ENCODE assay signal across 8 cellular contexts in the genomic region with DNA sequence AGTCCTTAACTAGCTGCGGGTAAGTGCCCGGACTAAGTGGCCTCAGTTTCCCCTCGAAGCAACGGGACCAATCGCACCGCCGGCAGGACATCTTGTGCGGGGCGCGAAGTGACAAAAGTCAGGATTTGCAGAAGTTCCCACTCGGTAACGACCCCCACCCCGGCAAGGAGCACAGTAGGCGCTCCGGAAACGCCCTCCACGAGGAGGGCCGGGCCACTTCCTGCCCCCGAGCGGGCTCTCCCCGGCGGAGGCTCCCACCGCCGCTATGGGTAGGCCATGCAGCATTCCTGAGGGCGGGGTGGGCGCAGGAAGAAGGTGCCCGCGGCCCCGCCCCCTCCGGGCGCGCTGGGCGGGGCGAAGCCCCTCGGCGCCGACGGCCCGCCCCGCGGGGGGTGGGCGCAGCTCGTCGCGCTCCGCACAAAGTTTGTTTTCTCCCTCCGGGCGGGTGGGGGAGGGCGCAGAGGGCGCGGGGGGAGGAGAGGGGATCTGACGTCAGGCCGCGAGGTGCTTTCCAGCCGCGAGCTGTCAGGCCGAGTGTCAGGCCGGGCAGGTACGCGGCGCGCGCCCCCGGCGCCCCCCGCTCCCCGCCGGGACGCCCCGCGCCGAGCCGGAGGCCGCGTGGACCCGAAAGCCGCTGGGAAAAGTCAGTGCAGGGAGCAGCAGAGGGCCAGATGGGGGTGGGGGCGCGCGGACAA. TPM values are rescaled to one million over a fixed set of nuclear protein-coding genes. Genes with fewer than 3 reads are reported as not detected.
DNase-seq lines count a peak whose midpoint lies in the region; ATAC-seq and TF ChIP-seq lines count a peak whose summit lies in the region.

Gene TGIF2, plus strand, starts transcription at position 495 of the 695 bp plus-strand sequence. CDS start 5,178 bp downstream, outside the sequence.

- H3K4me3 ChIP-seq in HUES48 (ENCODE audit: low read depth, low read length) = peak within 1 kb of the TSS; percentile 87

- CTCF ChIA-PET in Calu3 (lab: Charles Lee) = interaction anchor here (0.9 to 2.2 kb wide), 3 partner anchors 31 to 181 kb away, joined by 3 to 14 read pairs (median 6); partner anchors contain the start of gene RAB5IF

- peak within 1 kb of the TSS; percentile 76 for H3K27ac Mint-ChIP-seq in Calu3 (ENCODE audit: unreplicated experiment)

- H3K27me3 ChIP-seq in HUES48 (ENCODE audit: control insufficient read depth, insufficient read depth, low read length) = no peaks in the 10 kb centered on the region
- no peaks in the 10 kb centered on the region for H3K27me3 ChIP-seq in foreskin keratinocyte

- no peaks in the 10 kb centered on the region for H3K9me3 ChIP-seq in HUES48 (ENCODE audit: control insufficient read depth, insufficient read depth, low read length)

- intact Hi-C loops in Calu3 (cut with micrococcal nuclease; ENCODE audit: unreplicated experiment) = no loop called here

- peaks cover 28% of the 10 kb centered on the region for H3K4me1 Mint-ChIP-seq in Calu3 (ENCODE audit: low read depth, unreplicated experiment)

- H3K36me3 ChIP-seq in HUES48 (ENCODE audit: control insufficient read depth, insufficient read depth, low read length) = peaks cover 6% of the 10 kb centered on the region

- H3K4me1 ChIP-seq in HUES48 (ENCODE audit: control insufficient read depth, insufficient read depth, low read length) = peaks cover 41% of the 10 kb centered on the region
- H3K4me1 ChIP-seq in foreskin keratinocyte = no peaks in the 10 kb centered on the region

- peak within 1 kb of the TSS; percentile 77 for H3K4me3 Mint-ChIP-seq in Calu3 (ENCODE audit: low read depth, unreplicated experiment)

- peak; percentile 50 for ATAC-seq in GM21360 (IDR thresholded peaks at IDR 0.05; ENCODE audit: unreplicated experiment)
- peak; percentile 60 for ATAC-seq in foreskin keratinocyte

- no peak for TF ChIP-seq CTCF in Calu3 (IDR thresholded peaks at IDR 0.05; ENCODE audit: unreplicated experiment)
- no peak for TF ChIP-seq CTCF in foreskin keratinocyte (conservative IDR thresholded peaks at IDR 0.05)

- H3K36me3 Mint-ChIP-seq in Calu3 (ENCODE audit: insufficient read depth, unreplicated experiment) = peaks cover 46% of the 10 kb centered on the region

- in situ Hi-C loops in SK-MEL-5 (cut with HindIII; ENCODE audit: low pct_unique_long_range_greater_than_20kb, low sequenced_read_pairs) = no loop called here

- H3K27ac ChIP-seq in HUES48 (ENCODE audit: low read depth, low read length) = peak within 1 kb of the TSS; percentile 97
- peak within 1 kb of the TSS; percentile 87 for H3K27ac ChIP-seq in foreskin keratinocyte
- peak within 1 kb of the TSS; percentile 27 for H3K27ac ChIP-seq in temporal lobe (ENCODE audit: low read depth, low read length)

- H3K27me3 Mint-ChIP-seq in Calu3 (ENCODE audit: unreplicated experiment) = no peaks in the 10 kb centered on the region

- BruUV-seq in Calu3 (replicated peaks; lab: Mats Ljungman, UMichigan) = no TSS peak

- H3K9ac ChIP-seq in HUES48 (ENCODE audit: low read depth, low read length) = peak within 1 kb of the TSS; percentile 95

- peak; percentile 97 for DNase-seq in Calu3
- peak; percentile 87 for DNase-seq in SK-MEL-5 (ENCODE audit: low read depth, low spot score)
- DNase-seq in activated gamma-delta T cell treated with anti-CD3 and anti-CD28 coated beads, Interleukin-2, amount 50 U/mL, for 16 hours (ENCODE audit: low read depth) = peak; percentile 84
- DNase-seq in foreskin keratinocyte = peak; percentile 27 to 46
- DNase-seq in nucleus accumbens (lab: John Stamatoyannopoulos, UW) = peak in 38 of 56 donors; percentile 3 to 74 (median 30)

- H3K9me3 Mint-ChIP-seq in Calu3 (ENCODE audit: low read depth, unreplicated experiment) = no peaks in the 10 kb centered on the region

RNA-seq across cellular contexts. Expression of gene TGIF2, which starts in this region (rescaled TPM):
- total RNA-seq in Calu3 (2022) = 39.4 and 48.9 TPM in 2 replicates
- 13.8 and 16.2 TPM in 2 replicates for total RNA-seq in SK-MEL-5 (2014; rRNA removed; shearing (Covaris generic))
- 21.9 and 26.1 TPM in 2 replicates for polyA plus RNA-seq in SK-MEL-5 (2015; cell fraction: cytosol; rRNA removed)
- 9.6 and 17.7 TPM in 2 replicates for polyA plus RNA-seq in SK-MEL-5 (2015; cell fraction: nucleus; rRNA removed)
- 15.3 and 16.3 TPM in 2 replicates for total RNA-seq in foreskin keratinocyte
- polyA plus RNA-seq in foreskin keratinocyte = 9.6 and 11.0 TPM in 2 replicates
- total RNA-seq in temporal lobe = 4.2 TPM

Comparison
In these comparisons a context has a peak if more than half of its experiments do, and no peak if none do; other contexts are left out.
1. Peak in every context shown above with its lines: DNase-seq, ATAC-seq, H3K4me3 ChIP-seq and H3K27ac ChIP-seq.
2. DNase-seq: peak in every context shown above with its lines; median percentile 97 in Calu3; 87 in SK-MEL-5; 84 in activated gamma-delta T cell treated with anti-CD3 and anti-CD28 coated beads, Interleukin-2, amount 50 U/mL, for 16 hours; 36 in foreskin keratinocyte; 30 in nucleus accumbens.
3. H3K27ac ChIP-seq: peak in every context shown above with its lines; median percentile 97 in HUES48; 87 in foreskin keratinocyte; 27 in temporal lobe.